In the genomic region with DNA sequence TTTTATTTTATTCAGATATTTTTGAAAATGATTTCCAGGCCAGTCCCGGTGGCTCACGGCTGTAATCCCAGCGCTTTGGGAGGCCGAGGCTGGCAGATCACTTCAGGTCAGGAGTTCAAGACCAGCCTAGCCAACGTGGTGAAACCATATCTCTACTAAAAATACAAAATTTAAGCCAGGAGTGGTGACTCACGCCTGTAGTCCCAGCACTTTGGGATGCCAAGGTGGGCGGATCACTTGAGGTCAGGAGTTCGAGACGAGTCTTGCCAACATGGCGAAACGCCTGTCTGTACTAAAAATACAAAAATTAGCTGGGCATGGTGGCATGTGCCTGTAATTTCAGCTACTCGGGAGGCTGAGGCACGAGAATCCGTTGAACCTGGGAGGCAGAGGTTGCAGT, we compare ENCODE assay signal across 8 cellular contexts. TPM values are rescaled to one million over a fixed set of nuclear protein-coding genes. Genes with fewer than 3 reads are reported as not detected.
DNase-seq lines count a peak whose midpoint lies in the region; ATAC-seq and TF ChIP-seq lines count a peak whose summit lies in the region.
"Not testable (repeated sequence)": the region's sequence is repeated elsewhere in the genome, so short reads cannot be mapped to it uniquely, and the experiment has no call there.

No MANE protein-coding gene starts in this region.

- not testable (repeated sequence) for H3K4me3 Mint-ChIP-seq in activated CD4-positive, alpha-beta T cell treated with anti-CD3 and anti-CD28 coated beads, Interleukin-2, amount 10 ng/mL, durations not matched to agents 7 days and 5 days

- not testable (repeated sequence) for H3K9me3 ChIP-seq in GM23248 (ENCODE audit: low read depth); MG63; osteoblast (ENCODE audit: low read depth, low read length)

- not testable (repeated sequence) for H4K20me1 ChIP-seq in GM23248 (ENCODE audit: insufficient read depth); osteoblast (ENCODE audit: insufficient read depth, low read length)

- not testable (repeated sequence) for H3K9me2 ChIP-seq in GM23248 (ENCODE audit: insufficient read depth)

- peaks cover 16% of the 10 kb centered on the region; the same call in 1 of the 2 replicates for H3K79me2 ChIP-seq in GM23248 (ENCODE audit: insufficient read depth)
- H3K79me2 ChIP-seq in osteoblast (ENCODE audit: insufficient read depth, low read length) = not testable (repeated sequence)

- peaks cover 40% of the 10 kb centered on the region for H3K36me3 ChIP-seq in GM23248 (ENCODE audit: low read depth)
- H3K36me3 ChIP-seq in MG63 = peaks cover 38% of the 10 kb centered on the region
- peaks cover 55% of the 10 kb centered on the region for H3K36me3 ChIP-seq in osteoblast (ENCODE audit: insufficient read depth, low read length)

- H3K4me1 ChIP-seq in GM23248 (ENCODE audit: insufficient read depth) (peaks cover 50% of the 10 kb centered on the region), foreskin keratinocyte (peaks cover 26% of the 10 kb centered on the region), osteoblast (ENCODE audit: insufficient read depth, low read length) (peaks cover 34% of the 10 kb centered on the region)

- not testable (repeated sequence) for TF ChIP-seq CTCF in AG10803 (conservative IDR thresholded peaks at IDR 0.05; ENCODE audit: low read length); fibroblast of mammary gland (conservative IDR thresholded peaks at IDR 0.05; ENCODE audit: control insufficient read depth, insufficient read depth, low read depth, low read length); foreskin keratinocyte (conservative IDR thresholded peaks at IDR 0.05); osteoblast (IDR thresholded peaks at IDR 0.05; ENCODE audit: extremely low read depth, low read depth, low read length)

- not testable (repeated sequence) for H3K4me3 ChIP-seq in AG10803 (ENCODE audit: low read length); GM23248; MG63; fibroblast of mammary gland (ENCODE audit: control insufficient read depth, low read depth, low read length); osteoblast (ENCODE audit: insufficient read depth, low read length)

- not testable (repeated sequence) for H3K27me3 Mint-ChIP-seq in activated CD4-positive, alpha-beta T cell treated with anti-CD3 and anti-CD28 coated beads, Interleukin-2, amount 10 ng/mL, durations not matched to agents 7 days and 5 days

- H2AFZ ChIP-seq in GM23248; osteoblast (ENCODE audit: low read length): not testable (repeated sequence)

- H3F3A ChIP-seq in GM23248 (ENCODE audit: insufficient read depth) = peaks cover 27% of the 10 kb centered on the region

- peaks cover 48% of the 10 kb centered on the region for H3K36me3 Mint-ChIP-seq in activated CD4-positive, alpha-beta T cell treated with anti-CD3 and anti-CD28 coated beads, Interleukin-2, amount 10 ng/mL, durations not matched to agents 7 days and 5 days (ENCODE audit: low read depth)

- not testable (repeated sequence) for H3K4me1 Mint-ChIP-seq in activated CD4-positive, alpha-beta T cell treated with anti-CD3 and anti-CD28 coated beads, Interleukin-2, amount 10 ng/mL, durations not matched to agents 7 days and 5 days

- CTCF ChIA-PET in activated CD4-positive, alpha-beta T cell treated with anti-CD3 and anti-CD28 coated beads, Interleukin-2, amount 10 ng/mL, durations not matched to agents 7 days and 5 days (lab: Charles Lee) = not testable (repeated sequence)

- H3K27me3 ChIP-seq in GM23248 (replicated peaks; ENCODE audit: insufficient read depth); MG63; foreskin keratinocyte; osteoblast (ENCODE audit: insufficient read depth, low read length): not testable (repeated sequence)

- POLR2A ChIA-PET in activated CD4-positive, alpha-beta T cell treated with anti-CD3 and anti-CD28 coated beads, Interleukin-2, amount 10 ng/mL, durations not matched to agents 7 days and 5 days (lab: Charles Lee) = not testable (repeated sequence)

- H3K27ac ChIP-seq in GM23248 (peak overlapping the region; percentile 79), epithelial cell of prostate (peak overlapping the region; percentile 74), foreskin keratinocyte (peak overlapping the region; percentile 26), osteoblast (ENCODE audit: low read depth, low read length) (peak overlapping the region; percentile 78)

- in situ Hi-C loops in GM23248 (cut with MboI) = not testable (repeated sequence)

- H3K4me2 ChIP-seq in GM23248 (ENCODE audit: unreplicated experiment); osteoblast (ENCODE audit: insufficient read depth, low read length): not testable (repeated sequence)

- peak overlapping the region; percentile 54 for H3K27ac Mint-ChIP-seq in activated CD4-positive, alpha-beta T cell treated with anti-CD3 and anti-CD28 coated beads, Interleukin-2, amount 10 ng/mL, durations not matched to agents 7 days and 5 days

- not testable (repeated sequence) for H3K9ac ChIP-seq in GM23248

- not testable (repeated sequence) for H3K9me3 Mint-ChIP-seq in activated CD4-positive, alpha-beta T cell treated with anti-CD3 and anti-CD28 coated beads, Interleukin-2, amount 10 ng/mL, durations not matched to agents 7 days and 5 days

- DNase-seq in AG10803 (ENCODE audit: low read depth) (peak; percentile 7), GM23248 (peak; percentile 24), MG63 (peak; percentile 71), fibroblast of mammary gland (ENCODE audit: low read depth) (peak; percentile 62)
- not testable (repeated sequence) for DNase-seq in activated CD4-positive, alpha-beta T cell treated with anti-CD3 and anti-CD28 coated beads, Interleukin-2, amount 10 ng/mL, durations not matched to agents 7 days and 5 days; epithelial cell of prostate (ENCODE audit: low read depth, low spot score); foreskin keratinocyte; osteoblast (ENCODE audit: insufficient read length, low spot score, missing footprints)

- WGBS in GM23248 (ENCODE audit: low coverage in 1 of 2, low lambda C conversion rate in 2 of 2, missing lambda C conversion rate in 2 of 2), 2 experiments = 74 to 77% methylated on average over 14 of the region's 14 CpGs

- not testable (repeated sequence) for ATAC-seq in foreskin keratinocyte

RNA-seq across cellular contexts. Expression of a gene that starts 19.0 kb away (rescaled TPM):
- total RNA-seq in GM23248 (2014; rRNA removed; shearing (Covaris generic)) = 48.5 and 49.2 TPM in 2 replicates
- polyA plus RNA-seq in GM23248 (2016; fragmentation: Nextera tagmentation; extraction: Ambion mirVana) = 36.8 and 43.8 TPM in 2 replicates
- 24.2 and 27.1 TPM in 2 replicates for total RNA-seq in MG63 (2014; rRNA removed; shearing (Covaris generic); ENCODE audit: low replicate concordance)
- total RNA-seq in activated CD4-positive, alpha-beta T cell treated with anti-CD3 and anti-CD28 coated beads, Interleukin-2, amount 10 ng/mL, durations not matched to agents 7 days and 5 days = 10 to 100 TPM; 65.8 to 69.6 TPM
- 69.3 and 72.9 TPM in 2 replicates for total RNA-seq in foreskin keratinocyte
- 44.9 and 49.1 TPM in 2 replicates for polyA plus RNA-seq in foreskin keratinocyte
- total RNA-seq in osteoblast = 30.8 and 31.5 TPM in 2 replicates

RNA-seq across cellular contexts. Expression of a gene that starts 29.7 kb away (rescaled TPM):
- 29.9 and 32.1 TPM in 2 replicates for total RNA-seq in GM23248 (2014; rRNA removed; shearing (Covaris generic))
- polyA plus RNA-seq in GM23248 (2016; fragmentation: Nextera tagmentation; extraction: Ambion mirVana) (11.3 and 11.6 TPM in 2 replicates), foreskin keratinocyte (7.4 and 8.9 TPM in 2 replicates)
- 13.2 and 19.5 TPM in 2 replicates for total RNA-seq in MG63 (2014; rRNA removed; shearing (Covaris generic); ENCODE audit: low replicate concordance)
- total RNA-seq in activated CD4-positive, alpha-beta T cell treated with anti-CD3 and anti-CD28 coated beads, Interleukin-2, amount 10 ng/mL, durations not matched to agents 7 days and 5 days = 10 to 100 TPM; 11.6 to 12.9 TPM
- total RNA-seq in foreskin keratinocyte (19.8 and 21.4 TPM in 2 replicates), osteoblast (18.5 and 24.8 TPM in 2 replicates)

RNA-seq across cellular contexts. Expression of a gene that starts 40.5 kb away (rescaled TPM):
- 54.9 and 115 TPM in 2 replicates for total RNA-seq in GM23248 (2014; rRNA removed; shearing (Covaris generic))
- polyA plus RNA-seq in GM23248 (2016; fragmentation: Nextera tagmentation; extraction: Ambion mirVana) (142 and 148 TPM in 2 replicates), foreskin keratinocyte (80.1 and 84.6 TPM in 2 replicates)
- 32.8 and 200 TPM in 2 replicates for total RNA-seq in MG63 (2014; rRNA removed; shearing (Covaris generic); ENCODE audit: low replicate concordance)
- total RNA-seq in activated CD4-positive, alpha-beta T cell treated with anti-CD3 and anti-CD28 coated beads, Interleukin-2, amount 10 ng/mL, durations not matched to agents 7 days and 5 days = 10 to 100 TPM; 55.2 to 73.4 TPM
- total RNA-seq in foreskin keratinocyte (61.2 and 62.6 TPM in 2 replicates), osteoblast (53.9 and 59.7 TPM in 2 replicates)

RNA-seq across cellular contexts. Expression of a gene that starts 59.6 kb away (rescaled TPM):
- total RNA-seq in GM23248 (2014; rRNA removed; shearing (Covaris generic)) = 11.2 and 12.9 TPM in 2 replicates
- polyA plus RNA-seq in GM23248 (2016; fragmentation: Nextera tagmentation; extraction: Ambion mirVana) = 11.3 and 12.4 TPM in 2 replicates
- 7.7 and 12.6 TPM in 2 replicates for total RNA-seq in MG63 (2014; rRNA removed; shearing (Covaris generic); ENCODE audit: low replicate concordance)
- total RNA-seq in activated CD4-positive, alpha-beta T cell treated with anti-CD3 and anti-CD28 coated beads, Interleukin-2, amount 10 ng/mL, durations not matched to agents 7 days and 5 days = 1 to 10 TPM; 8.1 to 9.3 TPM
- 12.4 and 13.1 TPM in 2 replicates for total RNA-seq in foreskin keratinocyte
- polyA plus RNA-seq in foreskin keratinocyte = 7.0 and 8.9 TPM in 2 replicates
- 20.3 and 20.6 TPM in 2 replicates for total RNA-seq in osteoblast

RNA-seq across cellular contexts. Expression of a gene that starts 59.9 kb away (rescaled TPM):
- total RNA-seq in GM23248 (2014; rRNA removed; shearing (Covaris generic)) = 1.2 and 3.4 TPM in 2 replicates
- 1.6 TPM in 2 replicates for polyA plus RNA-seq in GM23248 (2016; fragmentation: Nextera tagmentation; extraction: Ambion mirVana)
- 0.10 and 0.40 TPM in 2 replicates for total RNA-seq in MG63 (2014; rRNA removed; shearing (Covaris generic); ENCODE audit: low replicate concordance)
- 1 to 10 TPM; 1.6 to 1.7 TPM for total RNA-seq in activated CD4-positive, alpha-beta T cell treated with anti-CD3 and anti-CD28 coated beads, Interleukin-2, amount 10 ng/mL, durations not matched to agents 7 days and 5 days
- total RNA-seq in foreskin keratinocyte = 1.8 and 2.0 TPM in 2 replicates
- polyA plus RNA-seq in foreskin keratinocyte = 1.2 and 1.4 TPM in 2 replicates
- total RNA-seq in osteoblast = 1.4 and 1.5 TPM in 2 replicates

Comparison
In these comparisons a context has a peak if more than half of its experiments do, and no peak if none do; other contexts are left out.
1. H3K27ac ChIP-seq: peak in every context shown above with its lines; median percentile 79 in GM23248; 78 in osteoblast; 74 in epithelial cell of prostate; 26 in foreskin keratinocyte.